20 cellular contexts compared by ENCODE assay signal in genomic region chr9:109624143-109624542, GRCh38.
DNase-seq lines count a peak whose midpoint lies in the region; ATAC-seq, FAIRE-seq and TF ChIP-seq lines count a peak whose summit lies in the region.
"Had no signal": no experiment of that assay in that cellular context is flagged by ENCODE, and none has a peak within 500 bp of the region (broad histone marks: within the 10 kb centered on the region; RNA-seq: fewer than 3 reads in every experiment).

No MANE protein-coding gene starts in this region.

- intact Hi-C loops in Right ventricle myocardium superior (cut with DNase I) (no loop called here), cardiac septum (cut with DNase I) (no loop called here), left ventricle myocardium superior (cut with micrococcal nuclease) (no loop called here)

- ATAC-seq in Right ventricle myocardium superior (ENCODE audit: poor library complexity), result peak; percentile 57
- peak; percentile 67 for ATAC-seq in left ventricle myocardium superior
- ATAC-seq: A549; CD8-positive, alpha-beta T cell had no signal

- H3K36me3 ChIP-seq in right atrium auricular region, result no peaks in the 10 kb centered on the region
- H3K36me3 ChIP-seq: BLaER1 treated with 17β-estradiol and CSF1 and Interleukin-3, amounts not matched to agents 10 nM and 100 nM had no signal

- TF ChIP-seq CTCF in right atrium auricular region (IDR thresholded peaks at IDR 0.05), result no peak

- H3K4me3 ChIP-seq in right atrium auricular region, result no peak overlapping the region
- H3K4me3 ChIP-seq: A549; BLaER1 treated with 17β-estradiol and CSF1 and Interleukin-3, amounts not matched to agents 10 nM and 100 nM had no signal

- H3K4me1 ChIP-seq in right atrium auricular region, result no peaks in the 10 kb centered on the region
- H3K4me1 ChIP-seq: A549; BLaER1 treated with 17β-estradiol and CSF1 and Interleukin-3, amounts not matched to agents 10 nM and 100 nM; Caco-2 had no signal

- H3K9me3 ChIP-seq in right atrium auricular region, result no peaks in the 10 kb centered on the region
- H3K9me3 ChIP-seq: A549, Caco-2 had no signal

- DNase-seq in Right ventricle myocardium superior (no peak), cardiac septum (ENCODE audit: low spot score) (no peak), left ventricle myocardium superior (no peak), right atrium auricular region (ENCODE audit: low spot score) (no peak)
- DNase-seq: AML-193; Caco-2; Calu3; CD4-positive, alpha-beta T cell; CD8-positive, alpha-beta T cell; DMS79 treated with DMSO at 0.1 percent for 48 hours; GF-D8 had no signal

- H3K27ac ChIP-seq in right atrium auricular region, result no peak overlapping the region
- H3K27ac ChIP-seq: 22Rv1; A549; BLaER1 treated with 17β-estradiol and CSF1 and Interleukin-3, amounts not matched to agents 10 nM and 100 nM; C4-2B had no signal

- no peaks in the 10 kb centered on the region for H3K27me3 ChIP-seq in right atrium auricular region
- H3K27me3 ChIP-seq: BLaER1 treated with 17β-estradiol and CSF1 and Interleukin-3, amounts not matched to agents 10 nM and 100 nM had no signal

- peak; percentile 30 for FAIRE-seq in islet of Langerhans (lab: Jason Lieb, UNC)
- FAIRE-seq: A549, D721Med, G401.6, GM12891, GM19239 had no signal
